Comparison of ENCODE assay signal across 9 cellular contexts in genomic region chrX:51803833-51804232, GRCh38.
DNase-seq lines count a peak whose midpoint lies in the region; ATAC-seq and TF ChIP-seq lines count a peak whose summit lies in the region.
"Had no signal": no experiment of that assay in that cellular context is flagged by ENCODE, and none has a peak within 500 bp of the region (broad histone marks: within the 10 kb centered on the region; RNA-seq: fewer than 3 reads in every experiment).

No MANE protein-coding gene starts in this region.

- no peaks in the 10 kb centered on the region for H3F3A ChIP-seq in GM23338 (replicated peaks; ENCODE audit: low read depth)

- H3K9me3 ChIP-seq in SK-N-MC (ENCODE audit: low read depth, low read length) (no peaks in the 10 kb centered on the region), fibroblast of lung (ENCODE audit: control insufficient read depth, insufficient read depth, low read depth, low read length) (no peaks in the 10 kb centered on the region)

- H3K4me1 Mint-ChIP-seq in GM23338 (peaks cover 16% of the 10 kb centered on the region), progenitor cell of endocrine pancreas (ENCODE audit: low read depth) (peaks cover 1% of the 10 kb centered on the region)

- H3K9ac ChIP-seq in SK-N-MC (ENCODE audit: insufficient read length) (peak overlapping the region; percentile 64), fibroblast of lung (ENCODE audit: insufficient read depth, low read length) (no peak overlapping the region)

- H3K4me1 ChIP-seq in GM23338 (ENCODE audit: insufficient read depth) (peaks cover 20% of the 10 kb centered on the region), fibroblast of lung (ENCODE audit: control insufficient read depth, extremely low read depth, insufficient read depth, low read length) (no peaks in the 10 kb centered on the region)

- H4K20me1 ChIP-seq in GM23338 (replicated peaks; ENCODE audit: insufficient read depth) (no peaks in the 10 kb centered on the region; the same call in 1 of the 2 replicates), fibroblast of lung (ENCODE audit: control insufficient read depth, extremely low read depth, insufficient read depth, low read length) (no peaks in the 10 kb centered on the region)

- no peak overlapping the region for H2AFZ ChIP-seq in GM23338
- no peak overlapping the region for H2AFZ ChIP-seq in fibroblast of lung (ENCODE audit: low read length)

- TF ChIP-seq CTCF in GM23338 (conservative IDR thresholded peaks at IDR 0.05; ENCODE audit: low read depth in 2 of 2) (no peak), fibroblast of lung (conservative IDR thresholded peaks at IDR 0.05 in 1 of 2, IDR thresholded peaks at IDR 0.05 in 1 of 2; ENCODE audit: low read depth in 1 of 2, low read length in 2 of 2) (no peak), progenitor cell of endocrine pancreas (IDR thresholded peaks at IDR 0.05; ENCODE audit: unreplicated experiment) (no peak), lower leg skin (IDR thresholded peaks at IDR 0.05) (no peak)

- H3K79me2 ChIP-seq in GM23338 (replicated peaks; ENCODE audit: insufficient read depth) (peaks cover 54% of the 10 kb centered on the region), fibroblast of lung (ENCODE audit: control insufficient read depth, insufficient read depth, low read length) (peaks cover 4% of the 10 kb centered on the region)

- H3K36me3 ChIP-seq in GM23338 (ENCODE audit: insufficient read depth) (no peaks in the 10 kb centered on the region), SK-N-MC (ENCODE audit: insufficient read depth, low read length) (peaks cover 11% of the 10 kb centered on the region), fibroblast of lung (ENCODE audit: control insufficient read depth, insufficient read depth, low read length) (no peaks in the 10 kb centered on the region)

- intact Hi-C loops in lower leg skin (cut with DNase I; ENCODE audit: low total_unique reads), result no loop called here

- DNase-seq in GM23338 (ENCODE audit: low spot score) (no peak), SK-N-MC (ENCODE audit: low read depth, low spot score) (peak; percentile 24), fibroblast of lung (ENCODE audit: low read depth in 2 of 2) (peak in 1 of 2 donors; percentile 31), progenitor cell of endocrine pancreas (ENCODE audit: low spot score, unreplicated experiment) (no peak), lower leg skin (ENCODE audit: low spot score in 2 of 2) (no peak), 8988T (no peak), NCI-H2107 (lab: John Stamatoyannopoulos, UW) (no peak), substantia nigra (lab: John Stamatoyannopoulos, UW) (no peak)
- DNase-seq: NCI-H446 treated with DMSO at 0.1 percent for 48 hours had no signal

- H3K27me3 Mint-ChIP-seq in GM23338 (ENCODE audit: insufficient read depth, low read depth, poor library complexity) (peaks cover 2% of the 10 kb centered on the region), progenitor cell of endocrine pancreas (no peaks in the 10 kb centered on the region)

- H3K27ac ChIP-seq in GM23338 (ENCODE audit: low read depth) (0 out of 2 replicates have a peak overlapping the region, but pooled peaks have one; percentile 11), SK-N-MC (peak overlapping the region; percentile 39; the same call in 1 of the 2 replicates), fibroblast of lung (ENCODE audit: insufficient read depth, low read length) (no peak overlapping the region), substantia nigra (ENCODE audit: low read depth, low read length, poor library complexity, severe bottlenecking) (no peak overlapping the region)

- no peak for ATAC-seq in GM23338

- no peaks in the 10 kb centered on the region for H3K9me2 ChIP-seq in GM23338 (ENCODE audit: insufficient read depth)

- peak overlapping the region; percentile 59 for H3K4me3 ChIP-seq in GM23338
- peak overlapping the region; percentile 83 for H3K4me3 ChIP-seq in SK-N-MC
- H3K4me3 ChIP-seq in fibroblast of lung (replicated peaks in 1 of 4; ENCODE audit: control extremely low read depth in 1 of 4, insufficient read depth in 1 of 4, low read depth in 3 of 4, low read length in 4 of 4), result peak overlapping the region; percentile 57 to 88 (median 76)
- no peak overlapping the region for H3K4me3 ChIP-seq in lower leg skin (ENCODE audit: low read depth, poor library complexity, severe bottlenecking)

- H3K27ac Mint-ChIP-seq in GM23338, result no peak overlapping the region
- H3K27ac Mint-ChIP-seq in progenitor cell of endocrine pancreas, result no peak overlapping the region

- 70 to 72% methylated on average over 3 of the region's 3 CpGs for WGBS in lower leg skin, 2 donors

- H3K4me3 Mint-ChIP-seq in GM23338 (peak overlapping the region; percentile 99), progenitor cell of endocrine pancreas (ENCODE audit: low read depth) (peak overlapping the region; percentile 100)

- H3K36me3 Mint-ChIP-seq in GM23338 (ENCODE audit: low read depth), result peaks cover 24% of the 10 kb centered on the region
- peaks cover 7% of the 10 kb centered on the region for H3K36me3 Mint-ChIP-seq in progenitor cell of endocrine pancreas (ENCODE audit: insufficient read depth)

- H3K27me3 ChIP-seq in GM23338 (ENCODE audit: insufficient read depth), result no peaks in the 10 kb centered on the region
- H3K27me3 ChIP-seq in fibroblast of lung (ENCODE audit: control insufficient read depth, insufficient read depth, low read length), result no peaks in the 10 kb centered on the region

- H3K9me3 Mint-ChIP-seq in GM23338 (no peaks in the 10 kb centered on the region; the same call in 2 of the 3 replicates), progenitor cell of endocrine pancreas (ENCODE audit: low read depth) (peaks cover 19% of the 10 kb centered on the region)

- peak overlapping the region; percentile 82 for H3K4me2 ChIP-seq in GM23338
- peak overlapping the region; percentile 21 for H3K4me2 ChIP-seq in fibroblast of lung (ENCODE audit: extremely low read depth, insufficient read depth, low read length)

- TF ChIP-seq POLR2A in lower leg skin (IDR thresholded peaks at IDR 0.05), result no peak

TF ChIP-seq in GM23338, 12 proteins besides CTCF, POLR2A, EP300 and RAD21:
- TF ChIP-seq JUNB (IDR thresholded peaks at IDR 0.05; ENCODE audit: unreplicated experiment), result no peak
TF ChIP-seq in GM23338: peak in this region for 0.

Comparison
In these comparisons a context has a peak if more than half of its experiments do, and no peak if none do; other contexts are left out.
1. H3K27ac ChIP-seq: peak in GM23338 (single experiment) and SK-N-MC (single experiment); none in fibroblast of lung (single experiment) and substantia nigra (single experiment).